11 cellular contexts compared by ENCODE assay signal in genomic region chr12:116538076-116538591, GRCh38. TPM values are rescaled to one million over a fixed set of nuclear protein-coding genes. Genes with fewer than 3 reads are reported as not detected.
DNase-seq lines count a peak whose midpoint lies in the region; ATAC-seq and TF ChIP-seq lines count a peak whose summit lies in the region.
"Had no signal": no experiment of that assay in that cellular context is flagged by ENCODE, and none has a peak within 500 bp of the region (broad histone marks: within the 10 kb centered on the region; RNA-seq: fewer than 3 reads in every experiment).

No MANE protein-coding gene starts in this region.

- H3K4me3 ChIP-seq in brain microvascular endothelial cell (ENCODE audit: low read depth, low read length) (no peak overlapping the region), testis (no peak overlapping the region)
- H3K4me3 ChIP-seq: adrenal gland had no signal

- TF ChIP-seq CTCF in brain microvascular endothelial cell (IDR thresholded peaks at IDR 0.05; ENCODE audit: low read depth, low read length, missing control alignments): no peak
- no peak for TF ChIP-seq CTCF in testis (IDR thresholded peaks at IDR 0.05)

- in situ Hi-C loops in brain microvascular endothelial cell (cut with HindIII; ENCODE audit: low pct_ligation_motif_present, low sequenced_read_pairs): no loop called here

- no peaks in the 10 kb centered on the region for H3K9me3 Mint-ChIP-seq in naive B cell

- H3K4me1 Mint-ChIP-seq in naive B cell: peaks cover 58 to 71% (median 59%) of the 10 kb centered on the region in 3 donors

- no peaks in the 10 kb centered on the region for H3K27me3 Mint-ChIP-seq in naive B cell

- H3K27me3 ChIP-seq in brain microvascular endothelial cell (replicated peaks) (no peaks in the 10 kb centered on the region), testis (no peaks in the 10 kb centered on the region)
- H3K27me3 ChIP-seq: adrenal gland had no signal

- H3K4me1 ChIP-seq in testis: peaks cover 22% of the 10 kb centered on the region

- 48 to 71% methylated on average over 1 of the region's 1 CpG for WGBS in testis, 2 donors

- H3K27ac ChIP-seq in brain microvascular endothelial cell: no peak overlapping the region
- H3K27ac ChIP-seq in testis: no peak overlapping the region

- peak overlapping the region in 4 of 8 donors; percentile 34 to 76 (median 66) for H3K4me3 Mint-ChIP-seq in naive B cell

- H3K9me3 ChIP-seq in testis: no peaks in the 10 kb centered on the region
- H3K9me3 ChIP-seq: adrenal gland had no signal

- H3K27ac Mint-ChIP-seq in naive B cell: peak overlapping the region in 4 of 6 donors; percentile 44 to 67 (median 55)

- H3K36me3 ChIP-seq in brain microvascular endothelial cell (replicated peaks) (no peaks in the 10 kb centered on the region), testis (ENCODE audit: low read depth, missing control alignments) (no peaks in the 10 kb centered on the region)
- H3K36me3 ChIP-seq: adrenal gland had no signal

- H3K36me3 Mint-ChIP-seq in naive B cell: no peaks in the 10 kb centered on the region

- no peak for DNase-seq in naive B cell
- DNase-seq in brain microvascular endothelial cell: no peak
- DNase-seq in cortex of kidney (lab: John Stamatoyannopoulos, UW): no peak
- no peak for DNase-seq in HPDE6-E6E7 (ENCODE audit: extremely low spot score)
- DNase-seq in testis: no peak
- DNase-seq: adrenal gland, head of caudate nucleus, occipital lobe had no signal

- intact Hi-C loops in testis (cut with DNase I; ENCODE audit: low total_unique reads): no loop called here

- TF ChIP-seq POLR2A in testis (IDR thresholded peaks at IDR 0.05): no peak

- ATAC-seq in GM18519 (IDR thresholded peaks at IDR 0.05; ENCODE audit: low FRiP score, unreplicated experiment) (peak; percentile 67), GM21717 (IDR thresholded peaks at IDR 0.05; ENCODE audit: unreplicated experiment) (peak; percentile 57), HG03521 (IDR thresholded peaks at IDR 0.05; ENCODE audit: unreplicated experiment) (peak; percentile 55), naive B cell (ENCODE audit: low read depth in 2 of 2) (no peak)

RNA-seq across cellular contexts. Expression of gene MAP1LC3B2, which starts 21.0 kb away (rescaled TPM):
- polyA plus RNA-seq in naive B cell (ENCODE audit: low read depth in 6 of 6): 10 to 100 TPM in 2 of 6 donors, 1 to 10 TPM in 4; 3.2 to 12.2 (median 6.3) TPM
- total RNA-seq in testis: 1 to 10 TPM; 1.0 to 1.5 TPM
- polyA plus RNA-seq in testis (ENCODE audit: insufficient read depth, low read depth, low replicate concordance): 2.1 TPM

Comparison
In these comparisons a context has a peak if more than half of its experiments do, and no peak if none do; other contexts are left out.
1. ATAC-seq: peak in GM18519 (single experiment), GM21717 (single experiment) and HG03521 (single experiment); none in naive B cell (0 of 2).